1 cellular context compared by ENCODE assay signal in genomic region chr10:119891849-119892187, GRCh38.
TF ChIP-seq lines count a peak whose summit lies in the region.

No MANE protein-coding gene starts in this region.

TF ChIP-seq in HepG2, 621 proteins besides CTCF, POLR2A, EP300 and RAD21:
- TF ChIP-seq ZNF878 (CRISPR knock-in tag; IDR thresholded peaks at IDR 0.05) = 0 out of 2 replicates have a peak, but pooled peaks have one; percentile 10
- TF ChIP-seq ZNF33B (CRISPR knock-in tag; IDR thresholded peaks at IDR 0.05) = 0 out of 2 replicates have a peak, but pooled peaks have one; percentile 1
- TF ChIP-seq ZNF20 (CRISPR knock-in tag; IDR thresholded peaks at IDR 0.05) = 0 out of 2 replicates have a peak, but pooled peaks have one; percentile 21
- 0 out of 2 replicates have a peak, but pooled peaks have one; percentile 3 for TF ChIP-seq KDM5B (CRISPR knock-in tag; IDR thresholded peaks at IDR 0.05; ENCODE audit: borderline replicate concordance)
- TF ChIP-seq SNAI1 (CRISPR knock-in tag; IDR thresholded peaks at IDR 0.05; ENCODE audit: borderline replicate concordance) = 0 out of 2 replicates have a peak, but pooled peaks have one; percentile 6
